8 cellular contexts compared by ENCODE assay signal in genomic region chr9:137618105-137619067, GRCh38. TPM values are rescaled to one million over a fixed set of nuclear protein-coding genes. Genes with fewer than 3 reads are reported as not detected.
DNase-seq lines count a peak whose midpoint lies in the region; ATAC-seq, FAIRE-seq and TF ChIP-seq lines count a peak whose summit lies in the region.

Gene EHMT1, plus strand, starts transcription at chr9:137619005. Its CDS starts 24 bp downstream, at chr9:137619029.

- H3K9me3 ChIP-seq in SJSA1 (replicated peaks) (no peaks in the 10 kb centered on the region), neutrophil (no peaks in the 10 kb centered on the region)

- peaks cover 51% of the 10 kb centered on the region for H3K36me3 Mint-ChIP-seq in GM23338 (ENCODE audit: low read depth)

- H3K27ac ChIP-seq in GM23338 (ENCODE audit: low read depth) (peak within 1 kb of the TSS; percentile 96), SJSA1 (peak within 1 kb of the TSS; percentile 85), neutrophil (peak within 1 kb of the TSS; percentile 84)

- H3K27ac Mint-ChIP-seq in GM23338, result peak within 1 kb of the TSS; percentile 96

- H3K4me1 ChIP-seq in GM23338 (ENCODE audit: insufficient read depth), result peaks cover 25% of the 10 kb centered on the region
- H3K4me1 ChIP-seq in SJSA1 (replicated peaks), result peaks cover 14% of the 10 kb centered on the region
- H3K4me1 ChIP-seq in neutrophil (ENCODE audit: control insufficient read depth in 1 of 2, insufficient read depth in 1 of 2, low read depth in 1 of 2, low read length in 1 of 2), result peaks cover 26 to 29% of the 10 kb centered on the region in 2 experiments

- peak in 1 of 2 experiments; percentile 26; a peak in 1 of 4 replicates for TF ChIP-seq CTCF in GM23338 (conservative IDR thresholded peaks at IDR 0.05; ENCODE audit: low read depth in 2 of 2)
- peak; percentile 38 for TF ChIP-seq CTCF in neutrophil (IDR thresholded peaks at IDR 0.05)
- no peak for TF ChIP-seq CTCF in subcutaneous adipose tissue (IDR thresholded peaks at IDR 0.05; ENCODE audit: low read depth)

- peak within 1 kb of the TSS; percentile 94 for H3K4me3 Mint-ChIP-seq in GM23338

- H3K36me3 ChIP-seq in GM23338 (ENCODE audit: insufficient read depth) (no peaks in the 10 kb centered on the region; the same call in 1 of the 2 replicates), SJSA1 (peaks cover 45% of the 10 kb centered on the region), neutrophil (peaks cover 36% of the 10 kb centered on the region)

- peaks cover 30% of the 10 kb centered on the region for H3K4me1 Mint-ChIP-seq in GM23338

- peak; percentile 73 for ATAC-seq in GM23338

- peaks cover 37% of the 10 kb centered on the region for H4K20me1 ChIP-seq in GM23338 (replicated peaks; ENCODE audit: insufficient read depth)

- H3K79me2 ChIP-seq in GM23338 (replicated peaks; ENCODE audit: insufficient read depth), result peaks cover 55% of the 10 kb centered on the region

- FAIRE-seq in frontal cortex (lab: Jason Lieb, UNC), result no peak

- peaks cover 27% of the 10 kb centered on the region for H3F3A ChIP-seq in GM23338 (replicated peaks; ENCODE audit: low read depth)

- peak within 1 kb of the TSS; percentile 99 for H3K4me3 ChIP-seq in GM23338
- H3K4me3 ChIP-seq in SJSA1, result peak within 1 kb of the TSS; percentile 85
- peak within 1 kb of the TSS; percentile 94 to 95 for H3K4me3 ChIP-seq in neutrophil (ENCODE audit: low read depth in 1 of 2, low read length in 1 of 2)

- H3K4me2 ChIP-seq in GM23338, result peak within 1 kb of the TSS; percentile 96

- peak within 1 kb of the TSS; percentile 79 for H2AFZ ChIP-seq in GM23338

- H3K27me3 ChIP-seq in GM23338 (ENCODE audit: insufficient read depth) (no peaks in the 10 kb centered on the region), SJSA1 (replicated peaks) (no peaks in the 10 kb centered on the region), neutrophil (no peaks in the 10 kb centered on the region)

- H3K9me2 ChIP-seq in GM23338 (ENCODE audit: insufficient read depth), result no peaks in the 10 kb centered on the region

- DNase-seq in EL (peak; percentile 87), GM23338 (ENCODE audit: low spot score) (peak; percentile 86), LoVo (ENCODE audit: low spot score) (peak; percentile 95), SJSA1 (ENCODE audit: low read depth in 1 of 2, low spot score in 2 of 2) (peak; percentile 75 to 77), frontal cortex (ENCODE audit: low spot score in 2 of 2) (peak; percentile 99 to 100)
- peak; percentile 80 for DNase-seq in activated gamma-delta T cell treated with anti-CD3 and anti-CD28 coated beads, Interleukin-2, amount 50 U/mL, for 16 hours (ENCODE audit: low read depth)

- H3K27me3 Mint-ChIP-seq in GM23338 (ENCODE audit: insufficient read depth, low read depth, poor library complexity), result peaks cover 15% of the 10 kb centered on the region

- no peaks in the 10 kb centered on the region; the same call in 1 of the 3 replicates for H3K9me3 Mint-ChIP-seq in GM23338

TF ChIP-seq in GM23338, 12 proteins besides CTCF, POLR2A, EP300 and RAD21:
- TF ChIP-seq ZNF331 (CRISPR knock-in tag; IDR thresholded peaks at IDR 0.05; ENCODE audit: low read depth), result no peak
- TF ChIP-seq POLR2AphosphoS5 (IDR thresholded peaks at IDR 0.05; ENCODE audit: low read depth), result peak; percentile 55
- TF ChIP-seq CREB1 (CRISPR knock-in tag; IDR thresholded peaks at IDR 0.05; ENCODE audit: low read depth), result peak; percentile 60; the same call in 1 of the 2 replicates
- TF ChIP-seq EZH2phosphoT487 (IDR thresholded peaks at IDR 0.05; ENCODE audit: unreplicated experiment), result no peak
- TF ChIP-seq, protein P1, sequence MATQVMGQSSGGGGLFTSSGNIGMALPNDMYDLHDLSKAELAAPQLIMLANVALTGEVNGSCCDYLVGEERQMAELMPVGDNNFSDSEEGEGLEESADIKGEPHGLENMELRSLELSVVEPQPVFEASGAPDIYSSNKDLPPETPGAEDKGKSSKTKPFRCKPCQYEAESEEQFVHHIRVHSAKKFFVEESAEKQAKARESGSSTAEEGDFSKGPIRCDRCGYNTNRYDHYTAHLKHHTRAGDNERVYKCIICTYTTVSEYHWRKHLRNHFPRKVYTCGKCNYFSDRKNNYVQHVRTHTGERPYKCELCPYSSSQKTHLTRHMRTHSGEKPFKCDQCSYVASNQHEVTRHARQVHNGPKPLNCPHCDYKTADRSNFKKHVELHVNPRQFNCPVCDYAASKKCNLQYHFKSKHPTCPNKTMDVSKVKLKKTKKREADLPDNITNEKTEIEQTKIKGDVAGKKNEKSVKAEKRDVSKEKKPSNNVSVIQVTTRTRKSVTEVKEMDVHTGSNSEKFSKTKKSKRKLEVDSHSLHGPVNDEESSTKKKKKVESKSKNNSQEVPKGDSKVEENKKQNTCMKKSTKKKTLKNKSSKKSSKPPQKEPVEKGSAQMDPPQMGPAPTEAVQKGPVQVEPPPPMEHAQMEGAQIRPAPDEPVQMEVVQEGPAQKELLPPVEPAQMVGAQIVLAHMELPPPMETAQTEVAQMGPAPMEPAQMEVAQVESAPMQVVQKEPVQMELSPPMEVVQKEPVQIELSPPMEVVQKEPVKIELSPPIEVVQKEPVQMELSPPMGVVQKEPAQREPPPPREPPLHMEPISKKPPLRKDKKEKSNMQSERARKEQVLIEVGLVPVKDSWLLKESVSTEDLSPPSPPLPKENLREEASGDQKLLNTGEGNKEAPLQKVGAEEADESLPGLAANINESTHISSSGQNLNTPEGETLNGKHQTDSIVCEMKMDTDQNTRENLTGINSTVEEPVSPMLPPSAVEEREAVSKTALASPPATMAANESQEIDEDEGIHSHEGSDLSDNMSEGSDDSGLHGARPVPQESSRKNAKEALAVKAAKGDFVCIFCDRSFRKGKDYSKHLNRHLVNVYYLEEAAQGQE (IDR thresholded peaks at IDR 0.05; ENCODE audit: unreplicated experiment), result no peak

RNA-seq across cellular contexts. Expression of gene EHMT1, which starts in this region (rescaled TPM):
- total RNA-seq in GM23338 (2014; rRNA removed; shearing (Covaris generic)), result 160 and 177 TPM in 2 replicates
- 162 and 166 TPM in 2 replicates for polyA plus RNA-seq in GM23338 (2016; fragmentation: Nextera tagmentation; extraction: Ambion mirVana)
- total RNA-seq in SJSA1 (2014; rRNA removed; shearing (Covaris generic)), result 12.9 and 32.0 TPM in 2 replicates
- total RNA-seq in frontal cortex (71.7 TPM), subcutaneous adipose tissue (100 to 1,000 TPM in 1 of 4 donors, 10 to 100 TPM in 3; 53.2 to 168 (median 65.9) TPM)

Comparison
In these comparisons a context has a peak if more than half of its experiments do, and no peak if none do; other contexts are left out.
1. Peak in every context shown above with its lines: DNase-seq, ATAC-seq, H3K4me3 ChIP-seq and H3K27ac ChIP-seq.